Comparison of ENCODE assay signal across 11 cellular contexts in genomic region chr13:114127473-114128347, GRCh38. TPM values are rescaled to one million over a fixed set of nuclear protein-coding genes. Genes with fewer than 3 reads are reported as not detected.
A peak's percentile ranks its signal among the peaks of the same experiment; 100 is the strongest.
DNase-seq lines count a peak whose midpoint lies in the region; ATAC-seq, FAIRE-seq and TF ChIP-seq lines count a peak whose summit lies in the region.
"Had no signal": no experiment of that assay in that cellular context is flagged by ENCODE, and none has a peak within 500 bp of the region (broad histone marks: within the 10 kb centered on the region; RNA-seq: fewer than 3 reads in every experiment).

No MANE protein-coding gene starts in this region.

- no peak for DNase-seq in activated CD4-positive, alpha-beta T cell treated with anti-CD3 and anti-CD28 coated beads for 36 hours
- DNase-seq in activated CD4-positive, alpha-beta T cell treated with anti-CD3 and anti-CD28 coated beads for 4 hours: no peak
- no peak for DNase-seq in activated naive CD4-positive, alpha-beta T cell treated with anti-CD3 and anti-CD28 coated beads, Interleukin-2, amount 50 U/mL, for 72 hours (ENCODE audit: low spot score in 2 of 2)
- peak; percentile 58 for DNase-seq in kidney
- DNase-seq in stimulated activated naive B cell treated with anti-CD40 and anti-IgM and Interleukin-4, amounts not matched to agents 10 μg/mL and 1 μg/mL and 100 μg/mL, for 72 hours: no peak
- no peak for DNase-seq in G401 (ENCODE audit: low spot score)
- no peak for DNase-seq in HEK293T (ENCODE audit: extremely low spot score)
- DNase-seq: ACHN had no signal

- H3K4me1 Mint-ChIP-seq in activated CD4-positive, alpha-beta T cell treated with anti-CD3 and anti-CD28 coated beads for 36 hours: peaks cover 73% of the 10 kb centered on the region
- peaks cover 66 to 90% of the 10 kb centered on the region in 2 donors for H3K4me1 Mint-ChIP-seq in stimulated activated naive B cell treated with anti-CD40 and anti-IgM and Interleukin-4, amounts not matched to agents 10 μg/mL and 1 μg/mL and 100 μg/mL, for 72 hours

- no peak for FAIRE-seq in kidney (lab: Jason Lieb, UNC)

- no peak for ATAC-seq in activated CD4-positive, alpha-beta T cell treated with anti-CD3 and anti-CD28 coated beads for 36 hours
- ATAC-seq in activated naive CD4-positive, alpha-beta T cell treated with anti-CD3 and anti-CD28 coated beads, Interleukin-2, amount 50 U/mL, for 72 hours: no peak
- ATAC-seq in stimulated activated naive B cell treated with anti-CD40 and anti-IgM and Interleukin-4, amounts not matched to agents 10 μg/mL and 1 μg/mL and 100 μg/mL, for 72 hours (replicated peaks): no peak
- ATAC-seq in GM19035 (IDR thresholded peaks at IDR 0.05; ENCODE audit: unreplicated experiment): no peak
- ATAC-seq: esophagus mucosa had no signal

- no peaks in the 10 kb centered on the region for H3K36me3 ChIP-seq in kidney (ENCODE audit: control insufficient read depth in 1 of 2, insufficient read depth in 2 of 2, low read length in 2 of 2)

- H3K27ac Mint-ChIP-seq in activated CD4-positive, alpha-beta T cell treated with anti-CD3 and anti-CD28 coated beads for 36 hours: peak overlapping the region; percentile 95
- peak overlapping the region; percentile 94 to 97 for H3K27ac Mint-ChIP-seq in activated naive CD4-positive, alpha-beta T cell treated with anti-CD3 and anti-CD28 coated beads, Interleukin-2, amount 50 U/mL, for 72 hours
- peak overlapping the region; percentile 91 for H3K27ac Mint-ChIP-seq in stimulated activated naive B cell treated with anti-CD40 and anti-IgM and Interleukin-4, amounts not matched to agents 10 μg/mL and 1 μg/mL and 100 μg/mL, for 72 hours

- H3K4me1 ChIP-seq in kidney (ENCODE audit: control insufficient read depth in 1 of 2, insufficient read depth in 1 of 2, low read depth in 1 of 2, low read length in 2 of 2): peaks cover 36 to 44% of the 10 kb centered on the region in 2 donors

- CTCF ChIA-PET in activated CD4-positive, alpha-beta T cell treated with anti-CD3 and anti-CD28 coated beads for 36 hours (lab: Charles Lee): interaction anchor here (0.5 to 1.7 kb wide), 4 partner anchors 18 to 98 kb away, joined by 3 to 6 read pairs (median 4); no protein-coding TSS in a partner anchor
- CTCF ChIA-PET in HEK293T (lab: Yijun Ruan, JAX): no interaction called here

- intact Hi-C loops in activated CD4-positive, alpha-beta T cell treated with anti-CD3 and anti-CD28 coated beads for 36 hours (cut with DNase I, micrococcal nuclease): loop anchor here in 1 of 2 experiments (5.0 kb wide), 1 partner anchor 1440 kb away; no protein-coding TSS in a partner anchor
- intact Hi-C loops in kidney (cut with DNase I): no loop called here

- H3K36me3 Mint-ChIP-seq in activated CD4-positive, alpha-beta T cell treated with anti-CD3 and anti-CD28 coated beads for 36 hours (ENCODE audit: low read depth): peaks cover 36% of the 10 kb centered on the region
- peaks cover 21 to 52% of the 10 kb centered on the region in 2 donors for H3K36me3 Mint-ChIP-seq in activated naive CD4-positive, alpha-beta T cell treated with anti-CD3 and anti-CD28 coated beads, Interleukin-2, amount 50 U/mL, for 72 hours
- H3K36me3 Mint-ChIP-seq in stimulated activated naive B cell treated with anti-CD40 and anti-IgM and Interleukin-4, amounts not matched to agents 10 μg/mL and 1 μg/mL and 100 μg/mL, for 72 hours: peaks cover 11 to 32% of the 10 kb centered on the region in 2 donors

- no peak overlapping the region for H3K4me3 ChIP-seq in kidney (ENCODE audit: low read length in 2 of 2)

- peak overlapping the region in 1 of 2 donors; percentile 0 for H3K9ac ChIP-seq in kidney (ENCODE audit: low read length in 2 of 2)

- H3K4me3 Mint-ChIP-seq in activated CD4-positive, alpha-beta T cell treated with anti-CD3 and anti-CD28 coated beads for 36 hours: peak overlapping the region; percentile 100
- peak overlapping the region; percentile 79 to 91 for H3K4me3 Mint-ChIP-seq in stimulated activated naive B cell treated with anti-CD40 and anti-IgM and Interleukin-4, amounts not matched to agents 10 μg/mL and 1 μg/mL and 100 μg/mL, for 72 hours

- no peak for TF ChIP-seq CTCF in kidney (IDR thresholded peaks at IDR 0.05; ENCODE audit: borderline replicate concordance, extremely low read depth, insufficient read depth)

- peak overlapping the region; percentile 22 to 36 for H3K27ac ChIP-seq in kidney (ENCODE audit: low read depth in 2 of 2, low read length in 2 of 2)

- no peaks in the 10 kb centered on the region for H3K27me3 Mint-ChIP-seq in activated CD4-positive, alpha-beta T cell treated with anti-CD3 and anti-CD28 coated beads for 36 hours
- H3K27me3 Mint-ChIP-seq in stimulated activated naive B cell treated with anti-CD40 and anti-IgM and Interleukin-4, amounts not matched to agents 10 μg/mL and 1 μg/mL and 100 μg/mL, for 72 hours: no peaks in the 10 kb centered on the region

- no peaks in the 10 kb centered on the region for H3K9me3 ChIP-seq in kidney (ENCODE audit: control insufficient read depth in 1 of 2, low read length in 2 of 2)

- in situ Hi-C loops in G401 (cut with HindIII; ENCODE audit: low sequenced_read_pairs): no loop called here

- H3K9me3 Mint-ChIP-seq in activated CD4-positive, alpha-beta T cell treated with anti-CD3 and anti-CD28 coated beads for 36 hours (ENCODE audit: low read depth): peaks cover 7% of the 10 kb centered on the region
- peaks cover 0 to 15% of the 10 kb centered on the region in 2 donors for H3K9me3 Mint-ChIP-seq in activated naive CD4-positive, alpha-beta T cell treated with anti-CD3 and anti-CD28 coated beads, Interleukin-2, amount 50 U/mL, for 72 hours
- peaks cover 5 to 8% of the 10 kb centered on the region in 2 donors for H3K9me3 Mint-ChIP-seq in stimulated activated naive B cell treated with anti-CD40 and anti-IgM and Interleukin-4, amounts not matched to agents 10 μg/mL and 1 μg/mL and 100 μg/mL, for 72 hours

- POLR2A ChIA-PET in activated CD4-positive, alpha-beta T cell treated with anti-CD3 and anti-CD28 coated beads for 36 hours (lab: Charles Lee): interaction anchor here (0.6 to 1.0 kb wide), 3 partner anchors 16 to 96 kb away, joined by 3 to 6 read pairs (median 3); no protein-coding TSS in a partner anchor
- POLR2A ChIA-PET in HEK293T (lab: Yijun Ruan, JAX): no interaction called here

TF ChIP-seq in HEK293T, 16 proteins besides CTCF, POLR2A, EP300 and RAD21:
- TF ChIP-seq FOXA1 (IDR thresholded peaks at IDR 0.05) (no peak), SP1 (IDR thresholded peaks at IDR 0.05) (no peak), FOXK2 (IDR thresholded peaks at IDR 0.05) (no peak), NFRKB (IDR thresholded peaks at IDR 0.05) (no peak), LEF1 (IDR thresholded peaks at IDR 0.05; ENCODE audit: borderline replicate concordance) (no peak)

RNA-seq across cellular contexts. Expression of gene RASA3, which starts 4.7 kb away (rescaled TPM):
- total RNA-seq in activated CD4-positive, alpha-beta T cell treated with anti-CD3 and anti-CD28 coated beads for 36 hours: 10 to 100 TPM; 33.0 to 34.7 TPM
- 10 to 100 TPM; 39.4 to 44.1 TPM for total RNA-seq in activated naive CD4-positive, alpha-beta T cell treated with anti-CD3 and anti-CD28 coated beads, Interleukin-2, amount 50 U/mL, for 72 hours
- 28.8 TPM for total RNA-seq in kidney
- polyA plus RNA-seq in kidney (ENCODE audit: insufficient read depth, low read depth, low replicate concordance): 4.2 TPM
- total RNA-seq in G401 (2014; rRNA removed; shearing (Covaris generic)): 11.9 and 13.7 TPM in 2 replicates

RNA-seq across cellular contexts. Expression of gene CFAP97D2, which starts 51.3 kb away (rescaled TPM):
- not detected for total RNA-seq in activated CD4-positive, alpha-beta T cell treated with anti-CD3 and anti-CD28 coated beads for 36 hours
- not detected for total RNA-seq in activated naive CD4-positive, alpha-beta T cell treated with anti-CD3 and anti-CD28 coated beads, Interleukin-2, amount 50 U/mL, for 72 hours
- total RNA-seq in kidney: not detected
- polyA plus RNA-seq in kidney (ENCODE audit: insufficient read depth, low read depth, low replicate concordance): not detected
- total RNA-seq in G401 (2014; rRNA removed; shearing (Covaris generic)): not detected in 2 replicates
- total RNA-seq: esophagus mucosa, mesenteric fat pad had no signal
